ENCODE assay signal across 8 cellular contexts in genomic region chr6:144006731-144007454, GRCh38. TPM values are rescaled to one million over a fixed set of nuclear protein-coding genes. Genes with fewer than 3 reads are reported as not detected.
DNase-seq lines count a peak whose midpoint lies in the region; ATAC-seq, FAIRE-seq and TF ChIP-seq lines count a peak whose summit lies in the region.

No MANE protein-coding gene starts in this region.

- DNase-seq in RCC 7860 (ENCODE audit: low spot score) (peak; percentile 49), endothelial cell of umbilical vein (ENCODE audit: low read depth, low spot score) (peak; percentile 67), NCI-H1092 (lab: John Stamatoyannopoulos, UW) (no peak), posterior vena cava (ENCODE audit: low spot score) (no peak), DMS153 treated with DMSO at 0.1 percent for 48 hours (lab: John Stamatoyannopoulos, UW; ENCODE audit: unreplicated experiment) (no peak)

- TF ChIP-seq POLR2A in endothelial cell of umbilical vein (IDR thresholded peaks at IDR 0.05; ENCODE audit: low read depth, low read length), result no peak

- H2AFZ ChIP-seq in endothelial cell of umbilical vein (ENCODE audit: low read depth, low read length), result peak overlapping the region; percentile 23

- no peaks in the 10 kb centered on the region for H3K36me3 ChIP-seq in endothelial cell of umbilical vein (ENCODE audit: control insufficient read depth in 2 of 2, extremely low read depth in 1 of 2, insufficient read depth in 2 of 2, low read length in 2 of 2)

- peak overlapping the region; percentile 87 for H3K4me2 ChIP-seq in endothelial cell of umbilical vein (ENCODE audit: insufficient read depth, low read length)

- peak overlapping the region; percentile 80 to 94 (median 85) for H3K27ac Mint-ChIP-seq in nephron

- H3K9me3 Mint-ChIP-seq in nephron, result peaks cover 30% of the 10 kb centered on the region

- BruUV-seq in endothelial cell of umbilical vein (replicated peaks; lab: Mats Ljungman, UMichigan), result TSS peak; percentile 100

- peaks cover 4 to 5% of the 10 kb centered on the region in 2 experiments for H3K27me3 ChIP-seq in endothelial cell of umbilical vein (ENCODE audit: control insufficient read depth in 2 of 2, insufficient read depth in 2 of 2, low read length in 2 of 2)

- ATAC-seq in GM19324 (IDR thresholded peaks at IDR 0.05; ENCODE audit: low FRiP score, unreplicated experiment), result no peak

- peaks cover 22% of the 10 kb centered on the region for H3K36me3 Mint-ChIP-seq in nephron (ENCODE audit: low read depth)

- peak overlapping the region; percentile 62 for H3K4me3 ChIP-seq in GM12875 (ENCODE audit: low read depth, low read length)
- peak overlapping the region; percentile 63 to 90 (median 66) for H3K4me3 ChIP-seq in endothelial cell of umbilical vein (replicated peaks in 1 of 3; ENCODE audit: insufficient read depth in 1 of 3, low read depth in 1 of 3, low read length in 3 of 3)

- FAIRE-seq in RCC 7860 (lab: Jason Lieb, UNC) (peak; percentile 63), endothelial cell of umbilical vein (lab: Jason Lieb, UNC) (peak; percentile 85)

- peaks cover 11% of the 10 kb centered on the region for H3K4me1 Mint-ChIP-seq in nephron

- H3K9me3 ChIP-seq in endothelial cell of umbilical vein (replicated peaks; ENCODE audit: control insufficient read depth, insufficient read depth, low read length), result no peaks in the 10 kb centered on the region

- H4K20me1 ChIP-seq in endothelial cell of umbilical vein (replicated peaks; ENCODE audit: control insufficient read depth, extremely low read depth, insufficient read depth, low read length), result no peaks in the 10 kb centered on the region

- peak overlapping the region; percentile 35 for H3K27ac ChIP-seq in endothelial cell of umbilical vein (ENCODE audit: insufficient read depth, low read depth, low read length)

- H3K79me2 ChIP-seq in endothelial cell of umbilical vein (ENCODE audit: control insufficient read depth, insufficient read depth, low read length), result peaks cover 2% of the 10 kb centered on the region

- no peaks in the 10 kb centered on the region for H3K9me1 ChIP-seq in endothelial cell of umbilical vein (replicated peaks; ENCODE audit: control insufficient read depth, extremely low read depth, insufficient read depth, low read length)

- dilution Hi-C loops in endothelial cell of umbilical vein (cut with MboI; ENCODE audit: extremely low pct_ligation_motif_present, low sequenced_read_pairs), result no loop called here

- CTCF ChIA-PET in endothelial cell of umbilical vein (lab: Charles Lee), result interaction anchor here (1.2 to 2.7 kb wide), 3 partner anchors 67 to 436 kb away, joined by 3 to 18 read pairs (median 3); no protein-coding TSS in a partner anchor

- H3K9ac ChIP-seq in endothelial cell of umbilical vein (replicated peaks; ENCODE audit: extremely low read depth, insufficient read depth, low read length), result peak overlapping the region; percentile 58

- intact Hi-C loops in endothelial cell of umbilical vein (cut with micrococcal nuclease) (loop anchor here (2.0 kb wide), 1 partner anchor 164 kb away; the partner anchor contains the start of gene LTV1), posterior vena cava (cut with DNase I) (loop anchor here in 1 of 2 donors (5.0 kb wide), 1 partner anchor 430 kb away; no protein-coding TSS in a partner anchor)

- POLR2A ChIA-PET in endothelial cell of umbilical vein (lab: Charles Lee), result no interaction called here

- TF ChIP-seq CTCF in GM12875 (IDR thresholded peaks at IDR 0.05; ENCODE audit: borderline replicate concordance, insufficient read depth, low read depth, low read length) (no peak), endothelial cell of umbilical vein (IDR thresholded peaks at IDR 0.05; ENCODE audit: extremely low read depth in 1 of 2, insufficient read depth in 1 of 2, low read depth in 1 of 2, low read length in 2 of 2) (no peak), nephron (IDR thresholded peaks at IDR 0.05; ENCODE audit: unreplicated experiment in 3 of 3) (no peak)

- H3K27me3 Mint-ChIP-seq in nephron (ENCODE audit: low read depth), result no peaks in the 10 kb centered on the region

- H3K4me3 Mint-ChIP-seq in nephron, result peak overlapping the region; percentile 86 to 92 (median 91)

- H3K4me1 ChIP-seq in endothelial cell of umbilical vein (ENCODE audit: control insufficient read depth, extremely low read depth, insufficient read depth, low read length), result peaks cover 3% of the 10 kb centered on the region

TF ChIP-seq in endothelial cell of umbilical vein, 7 proteins besides CTCF, POLR2A, EP300 and RAD21:
- TF ChIP-seq POLR2AphosphoS5 (IDR thresholded peaks at IDR 0.05; ENCODE audit: insufficient read depth, low read depth, low read length) (no peak), JUN (IDR thresholded peaks at IDR 0.05; ENCODE audit: borderline replicate concordance, insufficient read depth, insufficient read length, low read depth) (peak; percentile 73), MAX (IDR thresholded peaks at IDR 0.05; ENCODE audit: insufficient read depth, insufficient read length) (no peak), FOS (IDR thresholded peaks at IDR 0.05; ENCODE audit: borderline replicate concordance, insufficient read depth, low read length) (peak; percentile 47), EZH2 (IDR thresholded peaks at IDR 0.05; ENCODE audit: borderline replicate concordance, low read depth, low read length, severe bottlenecking) (no peak), GATA2 (IDR thresholded peaks at IDR 0.05; ENCODE audit: insufficient read depth, insufficient read length, low read depth, low read length) (no peak), MYC (IDR thresholded peaks at IDR 0.05; ENCODE audit: low read depth, low read length) (no peak)

RNA-seq across cellular contexts. Expression of gene PLAGL1, which starts 1.2 kb away (rescaled TPM):
- total RNA-seq in endothelial cell of umbilical vein (40.0 and 40.4 TPM in 2 replicates), posterior vena cava (10 to 100 TPM; 27.3 to 33.2 TPM)
- polyA plus RNA-seq in endothelial cell of umbilical vein, result 20.9 and 23.1 TPM in 2 replicates
- polyA plus RNA-seq in endothelial cell of umbilical vein (2011; cell fraction: cytosol; rRNA removed), result 25.1 and 26.6 TPM in 2 replicates
- polyA plus RNA-seq in endothelial cell of umbilical vein (2011; cell fraction: nucleus; rRNA removed), result 79.6 and 84.9 TPM in 2 replicates
- polyA plus RNA-seq in endothelial cell of umbilical vein (2012), result 19.9 and 27.5 TPM in 2 replicates
- polyA minus RNA-seq in endothelial cell of umbilical vein, result 16.7 and 31.4 TPM in 2 replicates
- polyA minus RNA-seq in endothelial cell of umbilical vein (2011; cell fraction: cytosol; rRNA and poly(A)+ RNA removed), result 1.2 TPM
- polyA minus RNA-seq in endothelial cell of umbilical vein (2011; cell fraction: nucleus; rRNA and poly(A)+ RNA removed), result 29.5 and 41.3 TPM in 2 replicates

Comparison
In these comparisons a context has a peak if more than half of its experiments do, and no peak if none do; other contexts are left out.
1. DNase-seq: peak in RCC 7860 (single experiment) and endothelial cell of umbilical vein (single experiment); none in NCI-H1092 (single experiment), posterior vena cava (single experiment) and DMS153 treated with DMSO at 0.1 percent for 48 hours (single experiment).